In genomic region chr7:151081170-151082101, GRCh38 we compare ENCODE assay signal across 8 cellular contexts. TPM values are rescaled to one million over a fixed set of nuclear protein-coding genes. Genes with fewer than 3 reads are reported as not detected.
DNase-seq lines count a peak whose midpoint lies in the region; ATAC-seq, FAIRE-seq and TF ChIP-seq lines count a peak whose summit lies in the region.

No MANE protein-coding gene starts in this region.

- H3K4me3 ChIP-seq in AG04450 (ENCODE audit: low read depth, low read length) (peak overlapping the region; percentile 74), small intestine (ENCODE audit: low read depth in 1 of 2, low read length in 2 of 2) (peak overlapping the region; percentile 17 to 73)

- peak overlapping the region; percentile 38 for H3K27ac Mint-ChIP-seq in activated T-helper 17 cell treated with anti-CD3 and anti-CD28 coated beads, Interleukin-2, amount 50 U/mL, for 72 hours

- no peak for ATAC-seq in activated T-helper 17 cell treated with anti-CD3 and anti-CD28 coated beads, Interleukin-2, amount 50 U/mL, for 72 hours (replicated peaks)
- ATAC-seq in GM18505 (IDR thresholded peaks at IDR 0.05; ENCODE audit: unreplicated experiment) = no peak

- FAIRE-seq in small intestine (lab: Jason Lieb, UNC) = no peak

- H3K36me3 Mint-ChIP-seq in activated T-helper 17 cell treated with anti-CD3 and anti-CD28 coated beads, Interleukin-2, amount 50 U/mL, for 72 hours (ENCODE audit: low read depth) = peaks cover 41% of the 10 kb centered on the region

- H3K9me3 ChIP-seq in AG04450 (ENCODE audit: control insufficient read depth, insufficient read depth, low read length) (peaks cover 3% of the 10 kb centered on the region; the same call in 1 of the 2 replicates), small intestine (ENCODE audit: control insufficient read depth, low read depth) (no peaks in the 10 kb centered on the region)

- peak overlapping the region; percentile 61 for H3K27ac ChIP-seq in AG04450 (ENCODE audit: low read depth, low read length)
- H3K27ac ChIP-seq in small intestine (ENCODE audit: low read depth in 1 of 2, low read length in 1 of 2) = peak overlapping the region; percentile 76 to 89

- peaks cover 15% of the 10 kb centered on the region for H3K4me1 Mint-ChIP-seq in activated T-helper 17 cell treated with anti-CD3 and anti-CD28 coated beads, Interleukin-2, amount 50 U/mL, for 72 hours

- TF ChIP-seq POLR2A in GM18505 (IDR thresholded peaks at IDR 0.05; ENCODE audit: borderline replicate concordance, extremely low read depth, insufficient read depth, insufficient read length) = no peak

- H3K27me3 Mint-ChIP-seq in activated T-helper 17 cell treated with anti-CD3 and anti-CD28 coated beads, Interleukin-2, amount 50 U/mL, for 72 hours = no peaks in the 10 kb centered on the region

- peaks cover 3 to 12% of the 10 kb centered on the region in 2 donors for H3K4me1 ChIP-seq in small intestine (ENCODE audit: control insufficient read depth in 2 of 2, insufficient read depth in 1 of 2, low read depth in 1 of 2, low read length in 1 of 2)

- peak overlapping the region; percentile 94 for H3K4me3 Mint-ChIP-seq in activated T-helper 17 cell treated with anti-CD3 and anti-CD28 coated beads, Interleukin-2, amount 50 U/mL, for 72 hours

- CTCF ChIA-PET in AG04450 (lab: Charles Lee) = interaction anchor here (1.0 kb wide), 1 partner anchor 10 kb away, joined by 3 read pairs; no protein-coding TSS in a partner anchor

- H3K36me3 ChIP-seq in small intestine (ENCODE audit: control insufficient read depth in 2 of 2, insufficient read depth in 2 of 2, low read length in 2 of 2) = no peaks in the 10 kb centered on the region

- H3K9me3 Mint-ChIP-seq in activated T-helper 17 cell treated with anti-CD3 and anti-CD28 coated beads, Interleukin-2, amount 50 U/mL, for 72 hours = no peaks in the 10 kb centered on the region

- whole genome bisulfite sequencing in small intestine, 3 donors = 11 to 29% (median 22%) methylated on average over 53 to 64 of the region's 64 CpGs

- POLR2A ChIA-PET in AG04450 (lab: Yijun Ruan, JAX) = interaction anchor here (0.6 to 1.6 kb wide), 9 partner anchors 10 to 53 kb away, joined by 3 to 9 read pairs (median 6); partner anchors contain the start of gene CDK5

- no peak for DNase-seq in AG04450 (ENCODE audit: low read depth, low spot score)
- peak; percentile 30 for DNase-seq in HCEC 1CT
- DNase-seq in hepatic stellate cell (ENCODE audit: low spot score) = peak; percentile 42
- DNase-seq in small intestine = peak; percentile 76
- DNase-seq in effector CD4-positive, alpha-beta T cell = no peak
- DNase-seq in NCI-H1436 treated with DMSO at 0.1 percent for 48 hours (lab: John Stamatoyannopoulos, UW) = no peak

- no peaks in the 10 kb centered on the region for H3K27me3 ChIP-seq in AG04450 (ENCODE audit: control insufficient read depth, insufficient read depth, low read length)
- H3K27me3 ChIP-seq in small intestine (ENCODE audit: control insufficient read depth in 2 of 2, insufficient read depth in 2 of 2, low read length in 2 of 2) = no peaks in the 10 kb centered on the region

- no peak for TF ChIP-seq CTCF in AG04450 (IDR thresholded peaks at IDR 0.05; ENCODE audit: low read depth, low read length)

RNA-seq across cellular contexts. Expression of gene FASTK, which starts 0.8 kb away (rescaled TPM):
- 44.1 and 59.9 TPM in 2 replicates for polyA plus RNA-seq in AG04450 (2011; rRNA removed)
- 45.5 and 61.4 TPM in 2 replicates for polyA minus RNA-seq in AG04450 (2011; rRNA and poly(A)+ RNA removed)
- total RNA-seq in activated T-helper 17 cell treated with anti-CD3 and anti-CD28 coated beads, Interleukin-2, amount 50 U/mL, for 72 hours = 10 to 100 TPM; 63.3 to 71.1 TPM
- polyA plus RNA-seq in small intestine = 100 to 1,000 TPM; 114 to 248 (median 139) TPM

RNA-seq across cellular contexts. Expression of gene TMUB1, which starts 1.9 kb away (rescaled TPM):
- polyA plus RNA-seq in AG04450 (2011; rRNA removed) (9.7 and 11.3 TPM in 2 replicates), small intestine (100 to 1,000 TPM in 1 of 3 donors, 10 to 100 TPM in 2; 66.4 to 144 (median 77.4) TPM)
- polyA minus RNA-seq in AG04450 (2011; rRNA and poly(A)+ RNA removed) = 2.3 and 3.9 TPM in 2 replicates
- 10 to 100 TPM; 72.7 to 78.4 TPM for total RNA-seq in activated T-helper 17 cell treated with anti-CD3 and anti-CD28 coated beads, Interleukin-2, amount 50 U/mL, for 72 hours

RNA-seq across cellular contexts. Expression of gene AGAP3, which starts 4.8 kb away (rescaled TPM):
- polyA plus RNA-seq in AG04450 (2011; rRNA removed) = 41.6 and 44.6 TPM in 2 replicates
- polyA minus RNA-seq in AG04450 (2011; rRNA and poly(A)+ RNA removed) = 44.7 and 64.4 TPM in 2 replicates
- 10 to 100 TPM; 45.0 to 58.6 TPM for total RNA-seq in activated T-helper 17 cell treated with anti-CD3 and anti-CD28 coated beads, Interleukin-2, amount 50 U/mL, for 72 hours
- polyA plus RNA-seq in small intestine = 10 to 100 TPM; 46.5 to 57.9 (median 54.9) TPM

RNA-seq across cellular contexts. Expression of gene SLC4A2, which starts 22.0 kb away (rescaled TPM):
- 40.5 and 41.0 TPM in 2 replicates for polyA plus RNA-seq in AG04450 (2011; rRNA removed)
- polyA minus RNA-seq in AG04450 (2011; rRNA and poly(A)+ RNA removed) = 49.9 and 58.5 TPM in 2 replicates
- total RNA-seq in activated T-helper 17 cell treated with anti-CD3 and anti-CD28 coated beads, Interleukin-2, amount 50 U/mL, for 72 hours = 100 to 1,000 TPM; 114 to 135 TPM
- 100 to 1,000 TPM in 2 of 3 donors, 10 to 100 TPM in 1; 91.5 to 132 (median 101) TPM for polyA plus RNA-seq in small intestine

RNA-seq across cellular contexts. Expression of gene CDK5, which starts 23.7 kb away (rescaled TPM):
- polyA plus RNA-seq in AG04450 (2011; rRNA removed) (23.8 and 27.2 TPM in 2 replicates), small intestine (10 to 100 TPM; 10.8 to 19.7 (median 12.9) TPM)
- polyA minus RNA-seq in AG04450 (2011; rRNA and poly(A)+ RNA removed) = 26.2 and 30.3 TPM in 2 replicates
- total RNA-seq in activated T-helper 17 cell treated with anti-CD3 and anti-CD28 coated beads, Interleukin-2, amount 50 U/mL, for 72 hours = 10 to 100 TPM in 1 of 2 donors, 1 to 10 TPM in 1; 9.0 to 23.4 TPM

Comparison
In these comparisons a context has a peak if more than half of its experiments do, and no peak if none do; other contexts are left out.
1. DNase-seq: peak in HCEC 1CT (single experiment), hepatic stellate cell (single experiment) and small intestine (single experiment); none in AG04450 (single experiment), effector CD4-positive, alpha-beta T cell (single experiment) and NCI-H1436 treated with DMSO at 0.1 percent for 48 hours (single experiment).